Comparison of ENCODE assay signal across 21 cellular contexts in genomic region chr14:42469637-42470426, GRCh38.
DNase-seq lines count a peak whose midpoint lies in the region; ATAC-seq and TF ChIP-seq lines count a peak whose summit lies in the region.
"Had no signal": no experiment of that assay in that cellular context is flagged by ENCODE, and none has a peak within 500 bp of the region (broad histone marks: within the 10 kb centered on the region; RNA-seq: fewer than 3 reads in every experiment).

No MANE protein-coding gene starts in this region.

- WGBS in testis, 2 donors, result 88 to 91% methylated on average over 6 of the region's 6 CpGs

- TF ChIP-seq POLR2A in testis (IDR thresholded peaks at IDR 0.05), result no peak

- no peaks in the 10 kb centered on the region for H3K79me2 ChIP-seq in OCI-LY7 (ENCODE audit: insufficient read depth, low read depth, low read length)
- H3K79me2 ChIP-seq: parathyroid adenoma had no signal

- no peak for TF ChIP-seq CTCF in OCI-LY7 (conservative IDR thresholded peaks at IDR 0.05; ENCODE audit: low read length)
- TF ChIP-seq CTCF in testis (IDR thresholded peaks at IDR 0.05), result no peak

- no peaks in the 10 kb centered on the region for H3K27me3 ChIP-seq in testis
- H3K27me3 ChIP-seq: left lung, upper lobe of left lung had no signal

- H4K20me1 ChIP-seq in OCI-LY7 (ENCODE audit: insufficient read depth, low read length), result no peaks in the 10 kb centered on the region

- H3K9me2 ChIP-seq in OCI-LY7 (ENCODE audit: insufficient read depth, low read length), result no peaks in the 10 kb centered on the region

- CTCF ChIA-PET in OCI-LY7 (lab: Charles Lee; ENCODE audit: unreplicated experiment), result no interaction called here

- H3K36me3 ChIP-seq in OCI-LY7 (ENCODE audit: insufficient read depth, low read length) (no peaks in the 10 kb centered on the region), testis (ENCODE audit: low read depth, missing control alignments) (no peaks in the 10 kb centered on the region)
- H3K36me3 ChIP-seq: left lung, upper lobe of left lung had no signal

- no peaks in the 10 kb centered on the region for H3K9me3 ChIP-seq in OCI-LY7 (ENCODE audit: low read length)
- no peaks in the 10 kb centered on the region for H3K9me3 ChIP-seq in testis
- H3K9me3 ChIP-seq: left lung, upper lobe of left lung had no signal

- H2AFZ ChIP-seq in OCI-LY7 (ENCODE audit: low read length), result peak overlapping the region; percentile 44; the same call in 1 of the 2 replicates
- H2AFZ ChIP-seq: parathyroid adenoma had no signal

- no peak overlapping the region for H3K4me2 ChIP-seq in OCI-LY7 (ENCODE audit: low read length)

- intact Hi-C loops in OCI-LY7 (cut with micrococcal nuclease; ENCODE audit: unreplicated experiment) (no loop called here), testis (cut with DNase I; ENCODE audit: low total_unique reads) (no loop called here)

- H3K27ac ChIP-seq in OCI-LY7 (ENCODE audit: low read depth, low read length, poor library complexity, severe bottlenecking) (no peak overlapping the region), testis (no peak overlapping the region)
- H3K27ac ChIP-seq: left lung, parathyroid adenoma, upper lobe of left lung had no signal

- DNase-seq in DMS53 (lab: John Stamatoyannopoulos, UW) (peak; percentile 64), OCI-LY7 (ENCODE audit: low spot score) (no peak), fibroblast of gingiva (ENCODE audit: low read depth) (peak; percentile 29), testis (no peak), hepatic stellate cell (ENCODE audit: low spot score) (no peak)
- no peak for DNase-seq in effector CD8-positive, alpha-beta T cell (lab: John Stamatoyannopoulos, UW)
- DNase-seq: activated CD4-positive, alpha-beta T cell treated with anti-CD3 and anti-CD28 coated beads, Interleukin-2, amount 10 ng/mL, durations not matched to agents 24 days and 14 days; activated naive CD8-positive, alpha-beta T cell treated with anti-CD3 and anti-CD28 coated beads for 36 hours; activated T-cell treated with anti-CD3 and anti-CD28 coated beads, Interleukin-2, amount 50 U/mL, for 4 hours; hypothalamus; KG1; left lung; NCI-H187 treated with DMSO at 0.1 percent for 48 hours; NCI-H748 treated with DMSO at 0.1 percent for 48 hours; SHP77 treated with DMSO at 0.1 percent for 48 hours; stimulated activated naive CD4-positive, alpha-beta T cell; T1000; upper lobe of left lung had no signal

- POLR2A ChIA-PET in OCI-LY7 (lab: Charles Lee), result interaction anchor here (0.6 kb wide), 1 partner anchor 154 kb away, joined by 4 read pairs; no protein-coding TSS in a partner anchor

- no peaks in the 10 kb centered on the region for H3K4me1 ChIP-seq in OCI-LY7 (ENCODE audit: insufficient read depth, low read length, poor library complexity, severe bottlenecking)
- no peaks in the 10 kb centered on the region for H3K4me1 ChIP-seq in testis
- H3K4me1 ChIP-seq: left lung, parathyroid adenoma, upper lobe of left lung had no signal

- BruUV-seq in OCI-LY7 (replicated peaks; lab: Mats Ljungman, UMichigan), result no TSS peak

- no peak overlapping the region for H3K4me3 ChIP-seq in OCI-LY7 (ENCODE audit: low read depth, low read length, poor library complexity, severe bottlenecking)
- H3K4me3 ChIP-seq in testis, result no peak overlapping the region
- H3K4me3 ChIP-seq: left lung, upper lobe of left lung had no signal

- peak; percentile 51 for ATAC-seq in HG02763 (IDR thresholded peaks at IDR 0.05; ENCODE audit: unreplicated experiment)
- ATAC-seq in HG02973 (IDR thresholded peaks at IDR 0.05; ENCODE audit: unreplicated experiment), result no peak
- ATAC-seq: activated T-cell treated with anti-CD3 and anti-CD28 coated beads, Interleukin-2, amount 50 U/mL, for 4 hours; left lung had no signal

Comparison
In these comparisons a context has a peak if more than half of its experiments do, and no peak if none do; other contexts are left out.
1. DNase-seq: peak in DMS53 (single experiment) and fibroblast of gingiva (single experiment); none in OCI-LY7 (single experiment), testis (single experiment), effector CD8-positive, alpha-beta T cell (single experiment) and hepatic stellate cell (single experiment).